In the genomic region with DNA sequence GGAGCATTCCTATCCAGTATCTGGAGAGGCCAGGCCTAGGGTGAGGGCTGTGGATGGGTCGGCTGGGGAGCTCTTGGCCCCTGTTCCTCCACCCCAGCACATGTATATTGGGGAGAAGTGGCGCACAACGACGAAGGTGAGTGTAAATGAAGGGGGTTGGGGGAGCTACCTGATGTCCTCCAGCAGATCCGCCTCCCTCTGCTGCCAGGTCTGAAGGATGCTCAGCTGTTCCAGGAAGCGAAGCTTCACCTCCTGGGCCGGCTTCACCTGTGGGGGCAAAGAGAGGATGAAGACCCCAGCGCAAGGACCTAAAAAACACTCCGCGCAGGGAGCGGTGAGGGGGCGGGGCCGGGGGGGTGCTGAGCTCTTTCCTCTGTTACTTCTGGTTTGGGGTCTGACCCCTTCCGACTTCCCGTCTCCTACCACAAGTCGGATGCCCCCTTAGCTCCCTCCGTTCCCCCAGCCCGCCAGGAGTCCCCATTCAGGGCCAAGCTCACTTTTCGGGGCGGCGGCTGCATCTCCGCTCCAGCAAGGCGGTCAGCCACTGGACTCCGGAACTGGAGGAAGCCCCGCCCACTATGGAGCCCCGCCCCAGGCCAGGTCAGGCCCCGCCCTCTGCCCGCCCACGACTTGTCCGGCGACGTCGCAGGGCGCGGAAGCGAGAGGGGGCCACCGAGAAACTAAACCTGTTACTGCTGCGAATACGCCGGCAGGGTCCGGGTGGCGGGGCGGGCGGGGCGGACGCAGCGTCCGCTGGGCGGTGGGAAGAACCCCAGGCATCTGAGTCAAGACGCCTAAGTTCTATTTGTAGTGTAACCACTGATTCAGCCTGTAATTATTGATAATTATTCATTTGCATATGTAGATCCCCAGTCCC, we compare ENCODE assay signal across 1 cellular context.
TF ChIP-seq lines count a peak whose summit lies in the region.

A gene (minus strand): TSS at position 568 of the 877 bp plus-strand sequence. CDS start 50 bp downstream, at position 518.

TF ChIP-seq in K562, 482 proteins besides CTCF, POLR2A, EP300 and RAD21 (continued from another document and continues in another):
- TF ChIP-seq, protein P1, sequence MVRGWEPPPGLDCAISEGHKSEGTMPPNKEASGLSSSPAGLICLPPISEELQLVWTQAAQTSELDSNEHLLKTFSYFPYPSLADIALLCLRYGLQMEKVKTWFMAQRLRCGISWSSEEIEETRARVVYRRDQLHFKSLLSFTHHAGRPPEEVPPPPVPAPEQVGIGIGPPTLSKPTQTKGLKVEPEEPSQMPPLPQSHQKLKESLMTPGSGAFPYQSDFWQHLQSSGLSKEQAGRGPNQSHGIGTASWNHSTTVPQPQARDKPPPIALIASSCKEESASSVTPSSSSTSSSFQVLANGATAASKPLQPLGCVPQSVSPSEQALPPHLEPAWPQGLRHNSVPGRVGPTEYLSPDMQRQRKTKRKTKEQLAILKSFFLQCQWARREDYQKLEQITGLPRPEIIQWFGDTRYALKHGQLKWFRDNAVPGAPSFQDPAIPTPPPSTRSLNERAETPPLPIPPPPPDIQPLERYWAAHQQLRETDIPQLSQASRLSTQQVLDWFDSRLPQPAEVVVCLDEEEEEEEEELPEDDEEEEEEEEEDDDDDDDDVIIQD (CRISPR knock-in tag; IDR thresholded peaks at IDR 0.05): no peak
- TF ChIP-seq SP1 (CRISPR knock-in tag; IDR thresholded peaks at IDR 0.05): peak; percentile 81
- TF ChIP-seq PRPF4 (IDR thresholded peaks at IDR 0.05; ENCODE audit: insufficient read depth, low read depth, low read length, poor library complexity, severe bottlenecking): no peak
- peak; percentile 63 for TF ChIP-seq KDM5B (IDR thresholded peaks at IDR 0.05; ENCODE audit: insufficient replicate concordance, low read depth, low read length)
- TF ChIP-seq SAP30 (IDR thresholded peaks at IDR 0.05; ENCODE audit: borderline replicate concordance, insufficient read depth, low read depth, low read length, poor library complexity, severe bottlenecking): peak; percentile 56
- TF ChIP-seq, protein P2, sequence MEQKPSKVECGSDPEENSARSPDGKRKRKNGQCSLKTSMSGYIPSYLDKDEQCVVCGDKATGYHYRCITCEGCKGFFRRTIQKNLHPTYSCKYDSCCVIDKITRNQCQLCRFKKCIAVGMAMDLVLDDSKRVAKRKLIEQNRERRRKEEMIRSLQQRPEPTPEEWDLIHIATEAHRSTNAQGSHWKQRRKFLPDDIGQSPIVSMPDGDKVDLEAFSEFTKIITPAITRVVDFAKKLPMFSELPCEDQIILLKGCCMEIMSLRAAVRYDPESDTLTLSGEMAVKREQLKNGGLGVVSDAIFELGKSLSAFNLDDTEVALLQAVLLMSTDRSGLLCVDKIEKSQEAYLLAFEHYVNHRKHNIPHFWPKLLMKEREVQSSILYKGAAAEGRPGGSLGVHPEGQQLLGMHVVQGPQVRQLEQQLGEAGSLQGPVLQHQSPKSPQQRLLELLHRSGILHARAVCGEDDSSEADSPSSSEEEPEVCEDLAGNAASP (IDR thresholded peaks at IDR 0.05): no peak
- no peak for TF ChIP-seq RCOR1 (IDR thresholded peaks at IDR 0.05; ENCODE audit: borderline replicate concordance in 1 of 2, low read depth in 2 of 2, low read length in 2 of 2)
- TF ChIP-seq HCFC1 (IDR thresholded peaks at IDR 0.05; ENCODE audit: low read depth, low read length): no peak
- TF ChIP-seq CXXC5 (CRISPR knock-in tag; IDR thresholded peaks at IDR 0.05): peak; percentile 63
- TF ChIP-seq, protein P3, sequence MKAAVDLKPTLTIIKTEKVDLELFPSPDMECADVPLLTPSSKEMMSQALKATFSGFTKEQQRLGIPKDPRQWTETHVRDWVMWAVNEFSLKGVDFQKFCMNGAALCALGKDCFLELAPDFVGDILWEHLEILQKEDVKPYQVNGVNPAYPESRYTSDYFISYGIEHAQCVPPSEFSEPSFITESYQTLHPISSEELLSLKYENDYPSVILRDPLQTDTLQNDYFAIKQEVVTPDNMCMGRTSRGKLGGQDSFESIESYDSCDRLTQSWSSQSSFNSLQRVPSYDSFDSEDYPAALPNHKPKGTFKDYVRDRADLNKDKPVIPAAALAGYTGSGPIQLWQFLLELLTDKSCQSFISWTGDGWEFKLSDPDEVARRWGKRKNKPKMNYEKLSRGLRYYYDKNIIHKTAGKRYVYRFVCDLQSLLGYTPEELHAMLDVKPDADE (conservative IDR thresholded peaks at IDR 0.05; ENCODE audit: control insufficient read depth, low read depth, low read length): 0 out of 2 replicates have a peak, but pooled peaks have one; percentile 17
- TF ChIP-seq, protein P4, sequence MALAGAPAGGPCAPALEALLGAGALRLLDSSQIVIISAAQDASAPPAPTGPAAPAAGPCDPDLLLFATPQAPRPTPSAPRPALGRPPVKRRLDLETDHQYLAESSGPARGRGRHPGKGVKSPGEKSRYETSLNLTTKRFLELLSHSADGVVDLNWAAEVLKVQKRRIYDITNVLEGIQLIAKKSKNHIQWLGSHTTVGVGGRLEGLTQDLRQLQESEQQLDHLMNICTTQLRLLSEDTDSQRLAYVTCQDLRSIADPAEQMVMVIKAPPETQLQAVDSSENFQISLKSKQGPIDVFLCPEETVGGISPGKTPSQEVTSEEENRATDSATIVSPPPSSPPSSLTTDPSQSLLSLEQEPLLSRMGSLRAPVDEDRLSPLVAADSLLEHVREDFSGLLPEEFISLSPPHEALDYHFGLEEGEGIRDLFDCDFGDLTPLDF (CRISPR knock-in tag; IDR thresholded peaks at IDR 0.05): 0 out of 2 replicates have a peak, but pooled peaks have one; percentile 61
- peak; percentile 61 for TF ChIP-seq TBP (optimal IDR thresholded peaks at IDR 0.05; ENCODE audit: low read depth, low read length)
- TF ChIP-seq YY1 (IDR thresholded peaks at IDR 0.05; ENCODE audit: borderline replicate concordance in 1 of 3, control insufficient read depth in 1 of 3, extremely low read depth in 1 of 3, insufficient read depth in 3 of 3, insufficient read length in 1 of 3, insufficient replicate concordance in 2 of 3, low read depth in 1 of 3, low read length in 2 of 3): peak in 1 of 3 experiments; percentile 14
- TF ChIP-seq RBM14 (IDR thresholded peaks at IDR 0.05; ENCODE audit: borderline replicate concordance, insufficient read depth, low read depth, low read length): no peak
- TF ChIP-seq CCNT2 (IDR thresholded peaks at IDR 0.05; ENCODE audit: borderline replicate concordance, extremely low read depth, insufficient read length, low read depth, low read length): peak; percentile 15
- TF ChIP-seq, protein P5, sequence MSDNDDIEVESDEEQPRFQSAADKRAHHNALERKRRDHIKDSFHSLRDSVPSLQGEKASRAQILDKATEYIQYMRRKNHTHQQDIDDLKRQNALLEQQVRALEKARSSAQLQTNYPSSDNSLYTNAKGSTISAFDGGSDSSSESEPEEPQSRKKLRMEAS (CRISPR knock-in tag; IDR thresholded peaks at IDR 0.05): peak; percentile 34; the same call in 1 of the 2 replicates
- TF ChIP-seq, protein P6, sequence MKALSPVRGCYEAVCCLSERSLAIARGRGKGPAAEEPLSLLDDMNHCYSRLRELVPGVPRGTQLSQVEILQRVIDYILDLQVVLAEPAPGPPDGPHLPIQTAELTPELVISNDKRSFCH (CRISPR knock-in tag; IDR thresholded peaks at IDR 0.05): no peak
- TF ChIP-seq, protein P6 (tag; IDR thresholded peaks at IDR 0.05): no peak
- peak in 1 of 2 experiments; percentile 41; a peak in 1 of 4 replicates for TF ChIP-seq SRF (CRISPR knock-in tag; IDR thresholded peaks at IDR 0.05)
- TF ChIP-seq HDAC1 (IDR thresholded peaks at IDR 0.05): peak in 1 of 2 experiments; percentile 33; a peak in 1 of 4 replicates
- no peak for TF ChIP-seq POLR3G (IDR thresholded peaks at IDR 0.05; ENCODE audit: extremely low read depth, insufficient read length, insufficient replicate concordance)
- TF ChIP-seq SUPT5H (IDR thresholded peaks at IDR 0.05): peak; percentile 67
- peak; percentile 82 for TF ChIP-seq RBFOX2 (IDR thresholded peaks at IDR 0.05; ENCODE audit: low read depth, low read length)
- TF ChIP-seq ZFX (CRISPR knock-in tag; IDR thresholded peaks at IDR 0.05): peak; percentile 77
- peak; percentile 80; the same call in 1 of the 2 replicates for TF ChIP-seq PHF8 (IDR thresholded peaks at IDR 0.05; ENCODE audit: borderline replicate concordance, low read length)
- TF ChIP-seq TRIM24 (IDR thresholded peaks at IDR 0.05): no peak
- TF ChIP-seq TAF1 (IDR thresholded peaks at IDR 0.05; ENCODE audit: control insufficient read depth, extremely low read depth, insufficient read depth, low read length, severe bottlenecking): peak; percentile 65
- no peak for TF ChIP-seq ZNF184 (CRISPR knock-in tag; IDR thresholded peaks at IDR 0.05)
- TF ChIP-seq, protein P7, sequence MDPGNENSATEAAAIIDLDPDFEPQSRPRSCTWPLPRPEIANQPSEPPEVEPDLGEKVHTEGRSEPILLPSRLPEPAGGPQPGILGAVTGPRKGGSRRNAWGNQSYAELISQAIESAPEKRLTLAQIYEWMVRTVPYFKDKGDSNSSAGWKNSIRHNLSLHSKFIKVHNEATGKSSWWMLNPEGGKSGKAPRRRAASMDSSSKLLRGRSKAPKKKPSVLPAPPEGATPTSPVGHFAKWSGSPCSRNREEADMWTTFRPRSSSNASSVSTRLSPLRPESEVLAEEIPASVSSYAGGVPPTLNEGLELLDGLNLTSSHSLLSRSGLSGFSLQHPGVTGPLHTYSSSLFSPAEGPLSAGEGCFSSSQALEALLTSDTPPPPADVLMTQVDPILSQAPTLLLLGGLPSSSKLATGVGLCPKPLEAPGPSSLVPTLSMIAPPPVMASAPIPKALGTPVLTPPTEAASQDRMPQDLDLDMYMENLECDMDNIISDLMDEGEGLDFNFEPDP (CRISPR knock-in tag; IDR thresholded peaks at IDR 0.05): no peak
- TF ChIP-seq XRCC5 (IDR thresholded peaks at IDR 0.05; ENCODE audit: low read depth, low read length): no peak
- peak; percentile 39; the same call in 1 of the 2 replicates for TF ChIP-seq GABPA (tag; conservative IDR thresholded peaks at IDR 0.05; ENCODE audit: low read depth)
- TF ChIP-seq, protein P8, sequence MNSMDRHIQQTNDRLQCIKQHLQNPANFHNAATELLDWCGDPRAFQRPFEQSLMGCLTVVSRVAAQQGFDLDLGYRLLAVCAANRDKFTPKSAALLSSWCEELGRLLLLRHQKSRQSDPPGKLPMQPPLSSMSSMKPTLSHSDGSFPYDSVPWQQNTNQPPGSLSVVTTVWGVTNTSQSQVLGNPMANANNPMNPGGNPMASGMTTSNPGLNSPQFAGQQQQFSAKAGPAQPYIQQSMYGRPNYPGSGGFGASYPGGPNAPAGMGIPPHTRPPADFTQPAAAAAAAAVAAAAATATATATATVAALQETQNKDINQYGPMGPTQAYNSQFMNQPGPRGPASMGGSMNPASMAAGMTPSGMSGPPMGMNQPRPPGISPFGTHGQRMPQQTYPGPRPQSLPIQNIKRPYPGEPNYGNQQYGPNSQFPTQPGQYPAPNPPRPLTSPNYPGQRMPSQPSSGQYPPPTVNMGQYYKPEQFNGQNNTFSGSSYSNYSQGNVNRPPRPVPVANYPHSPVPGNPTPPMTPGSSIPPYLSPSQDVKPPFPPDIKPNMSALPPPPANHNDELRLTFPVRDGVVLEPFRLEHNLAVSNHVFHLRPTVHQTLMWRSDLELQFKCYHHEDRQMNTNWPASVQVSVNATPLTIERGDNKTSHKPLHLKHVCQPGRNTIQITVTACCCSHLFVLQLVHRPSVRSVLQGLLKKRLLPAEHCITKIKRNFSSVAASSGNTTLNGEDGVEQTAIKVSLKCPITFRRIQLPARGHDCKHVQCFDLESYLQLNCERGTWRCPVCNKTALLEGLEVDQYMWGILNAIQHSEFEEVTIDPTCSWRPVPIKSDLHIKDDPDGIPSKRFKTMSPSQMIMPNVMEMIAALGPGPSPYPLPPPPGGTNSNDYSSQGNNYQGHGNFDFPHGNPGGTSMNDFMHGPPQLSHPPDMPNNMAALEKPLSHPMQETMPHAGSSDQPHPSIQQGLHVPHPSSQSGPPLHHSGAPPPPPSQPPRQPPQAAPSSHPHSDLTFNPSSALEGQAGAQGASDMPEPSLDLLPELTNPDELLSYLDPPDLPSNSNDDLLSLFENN (IDR thresholded peaks at IDR 0.05; ENCODE audit: low read depth in 2 of 2, low read length in 2 of 2): no peak
- TF ChIP-seq, protein P9, sequence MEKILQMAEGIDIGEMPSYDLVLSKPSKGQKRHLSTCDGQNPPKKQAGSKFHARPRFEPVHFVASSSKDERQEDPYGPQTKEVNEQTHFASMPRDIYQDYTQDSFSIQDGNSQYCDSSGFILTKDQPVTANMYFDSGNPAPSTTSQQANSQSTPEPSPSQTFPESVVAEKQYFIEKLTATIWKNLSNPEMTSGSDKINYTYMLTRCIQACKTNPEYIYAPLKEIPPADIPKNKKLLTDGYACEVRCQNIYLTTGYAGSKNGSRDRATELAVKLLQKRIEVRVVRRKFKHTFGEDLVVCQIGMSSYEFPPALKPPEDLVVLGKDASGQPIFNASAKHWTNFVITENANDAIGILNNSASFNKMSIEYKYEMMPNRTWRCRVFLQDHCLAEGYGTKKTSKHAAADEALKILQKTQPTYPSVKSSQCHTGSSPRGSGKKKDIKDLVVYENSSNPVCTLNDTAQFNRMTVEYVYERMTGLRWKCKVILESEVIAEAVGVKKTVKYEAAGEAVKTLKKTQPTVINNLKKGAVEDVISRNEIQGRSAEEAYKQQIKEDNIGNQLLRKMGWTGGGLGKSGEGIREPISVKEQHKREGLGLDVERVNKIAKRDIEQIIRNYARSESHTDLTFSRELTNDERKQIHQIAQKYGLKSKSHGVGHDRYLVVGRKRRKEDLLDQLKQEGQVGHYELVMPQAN (IDR thresholded peaks at IDR 0.05; ENCODE audit: borderline replicate concordance): 0 out of 2 replicates have a peak, but pooled peaks have one; percentile 24
- TF ChIP-seq, protein P10, sequence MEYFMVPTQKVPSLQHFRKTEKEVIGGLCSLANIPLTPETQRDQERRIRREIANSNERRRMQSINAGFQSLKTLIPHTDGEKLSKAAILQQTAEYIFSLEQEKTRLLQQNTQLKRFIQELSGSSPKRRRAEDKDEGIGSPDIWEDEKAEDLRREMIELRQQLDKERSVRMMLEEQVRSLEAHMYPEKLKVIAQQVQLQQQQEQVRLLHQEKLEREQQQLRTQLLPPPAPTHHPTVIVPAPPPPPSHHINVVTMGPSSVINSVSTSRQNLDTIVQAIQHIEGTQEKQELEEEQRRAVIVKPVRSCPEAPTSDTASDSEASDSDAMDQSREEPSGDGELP (CRISPR knock-in tag; IDR thresholded peaks at IDR 0.05; ENCODE audit: borderline replicate concordance): 0 out of 2 replicates have a peak, but pooled peaks have one; percentile 31
- peak; percentile 86 for TF ChIP-seq POLR2G (IDR thresholded peaks at IDR 0.05; ENCODE audit: low read depth, low read length)
- TF ChIP-seq ZNF583 (CRISPR knock-in tag; IDR thresholded peaks at IDR 0.05): no peak
- TF ChIP-seq MAZ (CRISPR knock-in tag; conservative IDR thresholded peaks at IDR 0.05 in 1 of 2, IDR thresholded peaks at IDR 0.05 in 1 of 2): peak in 1 of 2 experiments; percentile 80; a peak in 2 of 4 replicates
- TF ChIP-seq, protein P11, sequence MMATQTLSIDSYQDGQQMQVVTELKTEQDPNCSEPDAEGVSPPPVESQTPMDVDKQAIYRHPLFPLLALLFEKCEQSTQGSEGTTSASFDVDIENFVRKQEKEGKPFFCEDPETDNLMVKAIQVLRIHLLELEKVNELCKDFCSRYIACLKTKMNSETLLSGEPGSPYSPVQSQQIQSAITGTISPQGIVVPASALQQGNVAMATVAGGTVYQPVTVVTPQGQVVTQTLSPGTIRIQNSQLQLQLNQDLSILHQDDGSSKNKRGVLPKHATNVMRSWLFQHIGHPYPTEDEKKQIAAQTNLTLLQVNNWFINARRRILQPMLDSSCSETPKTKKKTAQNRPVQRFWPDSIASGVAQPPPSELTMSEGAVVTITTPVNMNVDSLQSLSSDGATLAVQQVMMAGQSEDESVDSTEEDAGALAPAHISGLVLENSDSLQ (IDR thresholded peaks at IDR 0.05): 0 out of 2 replicates have a peak, but pooled peaks have one; percentile 6
- 0 out of 2 replicates have a peak, but pooled peaks have one; percentile 0 for TF ChIP-seq SPI1 (IDR thresholded peaks at IDR 0.05; ENCODE audit: borderline replicate concordance, low read depth, low read length)
